3 cellular contexts compared by ENCODE assay signal in genomic region chr12:25827141-25827540, GRCh38.
"Had no signal": no experiment of that assay in that cellular context is flagged by ENCODE, and none has a peak within 500 bp of the region (broad histone marks: within the 10 kb centered on the region; RNA-seq: fewer than 3 reads in every experiment).

No MANE protein-coding gene starts in this region.

- H3K4me3 ChIP-seq: GM12878 had no signal

- DNase-seq: GDM1, GF-D8 had no signal

- ATAC-seq: GM12878 had no signal
